In genomic region chr14:90288646-90289355, GRCh38 we compare ENCODE assay signal across 9 cellular contexts. TPM values are rescaled to one million over a fixed set of nuclear protein-coding genes. Genes with fewer than 3 reads are reported as not detected.
DNase-seq lines count a peak whose midpoint lies in the region; ATAC-seq and TF ChIP-seq lines count a peak whose summit lies in the region.
"Had no signal": no experiment of that assay in that cellular context is flagged by ENCODE, and none has a peak within 500 bp of the region (broad histone marks: within the 10 kb centered on the region; RNA-seq: fewer than 3 reads in every experiment).

No MANE protein-coding gene starts in this region.

- TF ChIP-seq CTCF in choroid plexus epithelial cell (conservative IDR thresholded peaks at IDR 0.05; ENCODE audit: low read depth, low read length): no peak
- no peak for TF ChIP-seq CTCF in tibial nerve (IDR thresholded peaks at IDR 0.05)
- TF ChIP-seq CTCF in HFFc6 (IDR thresholded peaks at IDR 0.05): no peak

- H3K27me3 Mint-ChIP-seq in activated CD8-positive, alpha-beta memory T cell treated with anti-CD3 and anti-CD28 coated beads, Interleukin-2, amount 10 ng/mL, durations not matched to agents 7 days and 5 days: no peaks in the 10 kb centered on the region
- H3K27me3 Mint-ChIP-seq in HFFc6 (ENCODE audit: insufficient read depth): no peaks in the 10 kb centered on the region

- CTCF ChIA-PET in activated CD8-positive, alpha-beta memory T cell treated with anti-CD3 and anti-CD28 coated beads, Interleukin-2, amount 10 ng/mL, durations not matched to agents 7 days and 5 days (lab: Charles Lee): interaction anchor here (1.2 to 1.7 kb wide), 4 partner anchors 10 to 469 kb away, joined by 3 to 8 read pairs (median 4); no protein-coding TSS in a partner anchor

- no peaks in the 10 kb centered on the region for H3K9me3 ChIP-seq in tibial nerve

- WGBS in tibial nerve, 2 donors: 61 to 66% methylated on average over 12 of the region's 12 CpGs

- peak overlapping the region in 3 of 4 donors; percentile 48 to 90 (median 82) for H3K27ac ChIP-seq in tibial nerve
- H3K27ac ChIP-seq: hepatocyte had no signal

- no peaks in the 10 kb centered on the region for H3K27me3 ChIP-seq in tibial nerve
- H3K27me3 ChIP-seq: hepatocyte had no signal

- no peaks in the 10 kb centered on the region for H3K4me1 Mint-ChIP-seq in activated CD8-positive, alpha-beta memory T cell treated with anti-CD3 and anti-CD28 coated beads, Interleukin-2, amount 10 ng/mL, durations not matched to agents 7 days and 5 days
- peaks cover 8% of the 10 kb centered on the region; the same call in 1 of the 2 replicates for H3K4me1 Mint-ChIP-seq in HFFc6 (ENCODE audit: low read depth)

- H3K4me3 ChIP-seq in choroid plexus epithelial cell (ENCODE audit: low read depth, low read length): no peak overlapping the region
- H3K4me3 ChIP-seq in tibial nerve: no peak overlapping the region
- H3K4me3 ChIP-seq: hepatocyte had no signal

- no peak for ATAC-seq in activated CD8-positive, alpha-beta memory T cell treated with anti-CD3 and anti-CD28 coated beads, Interleukin-2, amount 10 ng/mL, durations not matched to agents 7 days and 5 days
- ATAC-seq in HG03139 (IDR thresholded peaks at IDR 0.05; ENCODE audit: unreplicated experiment): peak; percentile 97

- no peaks in the 10 kb centered on the region for H3K9me3 Mint-ChIP-seq in activated CD8-positive, alpha-beta memory T cell treated with anti-CD3 and anti-CD28 coated beads, Interleukin-2, amount 10 ng/mL, durations not matched to agents 7 days and 5 days (ENCODE audit: low read depth)
- no peaks in the 10 kb centered on the region for H3K9me3 Mint-ChIP-seq in HFFc6

- H3K36me3 Mint-ChIP-seq in activated CD8-positive, alpha-beta memory T cell treated with anti-CD3 and anti-CD28 coated beads, Interleukin-2, amount 10 ng/mL, durations not matched to agents 7 days and 5 days: peaks cover 10% of the 10 kb centered on the region
- H3K36me3 Mint-ChIP-seq in HFFc6 (ENCODE audit: low read depth): peaks cover 12% of the 10 kb centered on the region

- DNase-seq in activated CD8-positive, alpha-beta memory T cell treated with anti-CD3 and anti-CD28 coated beads, Interleukin-2, amount 50 U/mL, for 48 hours: peak; percentile 34
- DNase-seq in activated CD8-positive, alpha-beta memory T cell treated with anti-CD3 and anti-CD28 coated beads, Interleukin-2, amount 10 ng/mL, durations not matched to agents 7 days and 5 days: no peak
- DNase-seq in choroid plexus epithelial cell (ENCODE audit: low read depth) (peak; percentile 49), tibial nerve (ENCODE audit: low spot score in 2 of 2) (no peak), foreskin melanocyte (no peak), HFFc6 (no peak)
- no peak for DNase-seq in NK-92 treated with Interleukin-12 subunit alpha and Interleukin-12 subunit beta, amount 100 ng/mL, for 24 hours (lab: John Stamatoyannopoulos, UW)

- peaks cover 0 to 26% (median 15%) of the 10 kb centered on the region in 4 donors for H3K4me1 ChIP-seq in tibial nerve

- TF ChIP-seq EP300 in tibial nerve (IDR thresholded peaks at IDR 0.05): peak in 1 of 2 donors; percentile 24

- no peak overlapping the region for H3K4me3 Mint-ChIP-seq in activated CD8-positive, alpha-beta memory T cell treated with anti-CD3 and anti-CD28 coated beads, Interleukin-2, amount 10 ng/mL, durations not matched to agents 7 days and 5 days
- no peak overlapping the region for H3K4me3 Mint-ChIP-seq in HFFc6

- H3K27ac Mint-ChIP-seq in activated CD8-positive, alpha-beta memory T cell treated with anti-CD3 and anti-CD28 coated beads, Interleukin-2, amount 10 ng/mL, durations not matched to agents 7 days and 5 days: no peak overlapping the region
- no peak overlapping the region for H3K27ac Mint-ChIP-seq in HFFc6

- TF ChIP-seq POLR2A in tibial nerve (IDR thresholded peaks at IDR 0.05): no peak

- peaks cover 0 to 74% (median 9%) of the 10 kb centered on the region in 3 donors for H3K36me3 ChIP-seq in tibial nerve

RNA-seq across cellular contexts. Expression of gene PSMC1, which starts 32.4 kb away (rescaled TPM):
- 100 to 1,000 TPM in 1 of 2 experiments, 10 to 100 TPM in 1; 93.1 to 120 TPM for total RNA-seq in activated CD8-positive, alpha-beta memory T cell treated with anti-CD3 and anti-CD28 coated beads, Interleukin-2, amount 10 ng/mL, durations not matched to agents 7 days and 5 days
- total RNA-seq in tibial nerve: 100 to 1,000 TPM in 1 of 4 donors, 10 to 100 TPM in 3; 48.9 to 108 (median 76.8) TPM
- total RNA-seq in HFFc6 (2021; fragmentation: NEBNext Ultra II Directional; extraction: Animal tissue kit (Norgen Biotek cat#: 25700)): 100 to 1,000 TPM; 135 to 154 (median 150) TPM

RNA-seq across cellular contexts. Expression of gene NRDE2, which starts 42.9 kb away (rescaled TPM):
- total RNA-seq in activated CD8-positive, alpha-beta memory T cell treated with anti-CD3 and anti-CD28 coated beads, Interleukin-2, amount 10 ng/mL, durations not matched to agents 7 days and 5 days: 10 to 100 TPM; 30.3 TPM
- 10 to 100 TPM; 15.7 to 18.9 (median 17.2) TPM for total RNA-seq in tibial nerve
- total RNA-seq in HFFc6 (2021; fragmentation: NEBNext Ultra II Directional; extraction: Animal tissue kit (Norgen Biotek cat#: 25700)): 10 to 100 TPM in 3 of 6 experiments, 1 to 10 TPM in 3; 7.9 to 12.1 (median 9.8) TPM

Comparison
In these comparisons a context has a peak if more than half of its experiments do, and no peak if none do; other contexts are left out.
1. DNase-seq: peak in activated CD8-positive, alpha-beta memory T cell treated with anti-CD3 and anti-CD28 coated beads, Interleukin-2, amount 50 U/mL, for 48 hours (single experiment) and choroid plexus epithelial cell (single experiment); none in activated CD8-positive, alpha-beta memory T cell treated with anti-CD3 and anti-CD28 coated beads, Interleukin-2, amount 10 ng/mL, durations not matched to agents 7 days and 5 days (single experiment), tibial nerve (0 of 2), foreskin melanocyte (single experiment), HFFc6 (single experiment) and NK-92 treated with Interleukin-12 subunit alpha and Interleukin-12 subunit beta, amount 100 ng/mL, for 24 hours (single experiment).